Comparison of ENCODE assay signal across 8 cellular contexts in genomic region chr2:196640031-196640548, GRCh38. TPM values are rescaled to one million over a fixed set of nuclear protein-coding genes. Genes with fewer than 3 reads are reported as not detected.
DNase-seq lines count a peak whose midpoint lies in the region; ATAC-seq and TF ChIP-seq lines count a peak whose summit lies in the region.

No MANE protein-coding gene starts in this region.

- no peaks in the 10 kb centered on the region for H3K9me3 ChIP-seq in HUES64 (ENCODE audit: insufficient read depth, low read depth, low read length)
- H3K9me3 ChIP-seq in neural progenitor cell (ENCODE audit: low read depth): no peaks in the 10 kb centered on the region

- H3K36me3 ChIP-seq in HUES64 (ENCODE audit: insufficient read depth, low read length) (no peaks in the 10 kb centered on the region), neural progenitor cell (no peaks in the 10 kb centered on the region)

- peak overlapping the region; percentile 91 for H3K4me2 ChIP-seq in neural progenitor cell

- peak overlapping the region; percentile 85 for H3K4me3 Mint-ChIP-seq in neural progenitor cell

- H3K27ac ChIP-seq in HUES64 (ENCODE audit: low read depth, low read length) (peak overlapping the region; percentile 84), neural progenitor cell (peak overlapping the region; percentile 73)

- peaks cover 13% of the 10 kb centered on the region for H3K4me1 ChIP-seq in HUES64 (ENCODE audit: insufficient read depth, low read length)
- H3K4me1 ChIP-seq in neural progenitor cell: peaks cover 29% of the 10 kb centered on the region

- H3K4me3 ChIP-seq in HUES64 (ENCODE audit: low read length) (peak overlapping the region; percentile 90), choroid plexus epithelial cell (ENCODE audit: low read depth, low read length) (peak overlapping the region; percentile 86), neural progenitor cell (peak overlapping the region; percentile 86)

- peaks cover 21% of the 10 kb centered on the region for H3K36me3 Mint-ChIP-seq in neural progenitor cell

- H3K4me1 Mint-ChIP-seq in neural progenitor cell: peaks cover 22% of the 10 kb centered on the region

- H3K27ac Mint-ChIP-seq in neural progenitor cell: no peak overlapping the region

- peaks cover 28% of the 10 kb centered on the region for H3F3A ChIP-seq in neural progenitor cell (ENCODE audit: low read depth)

- H3K9ac ChIP-seq in HUES64 (ENCODE audit: low read depth, low read length) (peak overlapping the region; percentile 79), neural progenitor cell (peak overlapping the region; percentile 63)

- no peaks in the 10 kb centered on the region for H4K20me1 ChIP-seq in neural progenitor cell (ENCODE audit: low read depth)

- peaks cover 2% of the 10 kb centered on the region for H3K27me3 Mint-ChIP-seq in neural progenitor cell (ENCODE audit: insufficient read depth, low read depth)

- H3K9me3 Mint-ChIP-seq in neural progenitor cell: no peaks in the 10 kb centered on the region

- H3K79me2 ChIP-seq in neural progenitor cell (ENCODE audit: low read depth): peaks cover 53% of the 10 kb centered on the region

- H2AFZ ChIP-seq in neural progenitor cell (replicated peaks): peak overlapping the region; percentile 88

- TF ChIP-seq CTCF in choroid plexus epithelial cell (conservative IDR thresholded peaks at IDR 0.05; ENCODE audit: low read depth, low read length): no peak
- TF ChIP-seq CTCF in neural progenitor cell (IDR thresholded peaks at IDR 0.05): no peak

- ATAC-seq in HG03521 (IDR thresholded peaks at IDR 0.05; ENCODE audit: unreplicated experiment): no peak
- no peak for ATAC-seq in HG03457 (IDR thresholded peaks at IDR 0.05; ENCODE audit: unreplicated experiment)

- H3K27me3 ChIP-seq in HUES64 (ENCODE audit: insufficient read depth, low read length) (no peaks in the 10 kb centered on the region), neural progenitor cell (no peaks in the 10 kb centered on the region)

- DNase-seq in DMS53 treated with DMSO at 0.1 percent for 48 hours (lab: John Stamatoyannopoulos, UW; ENCODE audit: unreplicated experiment): peak; percentile 41
- DNase-seq in choroid plexus epithelial cell (ENCODE audit: low read depth): no peak
- DNase-seq in neural progenitor cell (ENCODE audit: low spot score): no peak
- DNase-seq in NCI-H2227 treated with DMSO at 0.1 percent for 48 hours (lab: John Stamatoyannopoulos, UW): no peak
- DNase-seq in HuH-7.5 (ENCODE audit: low spot score): no peak

- WGBS in HUES64: 6% methylated on average over 12 of the region's 12 CpGs

RNA-seq across cellular contexts. Expression of gene CCDC150, which starts 0.6 kb away (rescaled TPM):
- polyA plus RNA-seq in HUES64 (2013, experiment 1 of 2): 18.5 TPM
- polyA plus RNA-seq in HUES64 (2013, experiment 2 of 2): 23.3 TPM
- total RNA-seq in neural progenitor cell (ENCODE audit: low replicate concordance): 56.1 and 69.4 TPM in 2 replicates

RNA-seq across cellular contexts. Expression of gene HECW2, which starts 46.7 kb away (rescaled TPM):
- 3.5 TPM for polyA plus RNA-seq in HUES64 (2013, experiment 1 of 2)
- 2.8 TPM for polyA plus RNA-seq in HUES64 (2013, experiment 2 of 2)
- 7.3 and 8.6 TPM in 2 replicates for total RNA-seq in neural progenitor cell (ENCODE audit: low replicate concordance)
